Comparison of ENCODE assay signal across 9 cellular contexts in the genomic region with DNA sequence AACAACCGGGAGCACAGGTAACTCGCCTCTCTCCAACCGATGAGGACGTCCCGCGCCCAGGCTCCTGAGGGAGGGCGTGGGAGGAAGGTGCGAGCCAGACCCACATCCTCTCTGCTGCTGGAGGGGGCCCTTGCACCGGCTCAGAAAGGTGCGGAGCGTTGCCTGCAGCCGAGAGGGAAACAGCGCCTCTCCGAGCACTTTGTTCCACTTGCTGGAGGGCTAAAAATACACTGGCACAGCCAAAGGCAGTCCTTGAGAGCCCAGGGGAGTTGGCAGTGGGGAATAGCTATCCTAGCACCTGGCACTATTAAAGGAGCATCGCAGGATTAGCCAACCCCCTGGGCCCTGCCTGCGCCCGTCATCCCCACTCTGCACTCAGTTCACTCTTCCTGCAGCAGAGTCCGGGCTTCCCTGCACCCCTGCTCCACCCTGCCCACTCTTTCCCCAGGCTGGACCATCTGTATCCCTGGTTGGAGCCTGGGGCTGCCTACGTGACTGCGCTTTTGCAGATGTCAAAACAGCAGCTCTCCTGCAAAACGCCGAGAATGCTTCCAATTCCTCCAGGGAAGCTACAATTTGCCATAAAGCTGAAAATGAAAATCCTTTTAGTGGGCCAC.
A peak's percentile ranks its signal among the peaks of the same experiment; 100 is the strongest.
DNase-seq lines count a peak whose midpoint lies in the region; ATAC-seq, FAIRE-seq and TF ChIP-seq lines count a peak whose summit lies in the region.
"Had no signal": no experiment of that assay in that cellular context is flagged by ENCODE, and none has a peak within 500 bp of the region (broad histone marks: within the 10 kb centered on the region; RNA-seq: fewer than 3 reads in every experiment).

No MANE protein-coding gene starts in this region.

- ATAC-seq in HG03135 (IDR thresholded peaks at IDR 0.05; ENCODE audit: unreplicated experiment) (peak; percentile 16), foreskin keratinocyte (no peak)
- ATAC-seq in natural killer cell treated with Interleukin-12 subunit alpha and Interleukin-12 subunit beta and Interleukin-15 and Interleukin-18, amount 100 ng/mL, for 72 hours, result peak; percentile 66 to 71

- H3K27ac Mint-ChIP-seq in activated naive CD4-positive, alpha-beta T cell treated with anti-CD3 and anti-CD28 coated beads, Interleukin-2, amount 10 ng/mL, durations not matched to agents 7 days and 5 days, result no peak overlapping the region
- H3K27ac Mint-ChIP-seq in natural killer cell treated with Interleukin-12 subunit alpha and Interleukin-12 subunit beta and Interleukin-15 and Interleukin-18, amount 100 ng/mL, for 72 hours, result no peak overlapping the region

- no peaks in the 10 kb centered on the region for H3K9me3 ChIP-seq in GM23248 (ENCODE audit: low read depth)

- H3K4me1 Mint-ChIP-seq in activated naive CD4-positive, alpha-beta T cell treated with anti-CD3 and anti-CD28 coated beads, Interleukin-2, amount 10 ng/mL, durations not matched to agents 7 days and 5 days, result peaks cover 27% of the 10 kb centered on the region
- H3K4me1 Mint-ChIP-seq in natural killer cell treated with Interleukin-12 subunit alpha and Interleukin-12 subunit beta and Interleukin-15 and Interleukin-18, amount 100 ng/mL, for 72 hours (ENCODE audit: low read depth in 2 of 2), result peaks cover 35 to 39% of the 10 kb centered on the region in 2 donors

- H3K4me1 ChIP-seq in foreskin keratinocyte, result peaks cover 4% of the 10 kb centered on the region
- H3K4me1 ChIP-seq in GM23248 (ENCODE audit: insufficient read depth), result no peaks in the 10 kb centered on the region

- 75 to 76% methylated on average over 21 to 22 of the region's 22 CpGs for WGBS in GM23248 (ENCODE audit: low coverage in 1 of 2, low lambda C conversion rate in 2 of 2, missing lambda C conversion rate in 2 of 2), 2 experiments

- no peaks in the 10 kb centered on the region for H4K20me1 ChIP-seq in GM23248 (ENCODE audit: insufficient read depth)

- no peak overlapping the region for H3K9ac ChIP-seq in GM23248

- H3K27me3 Mint-ChIP-seq in activated naive CD4-positive, alpha-beta T cell treated with anti-CD3 and anti-CD28 coated beads, Interleukin-2, amount 10 ng/mL, durations not matched to agents 7 days and 5 days, result peaks cover 48% of the 10 kb centered on the region
- H3K27me3 Mint-ChIP-seq in natural killer cell treated with Interleukin-12 subunit alpha and Interleukin-12 subunit beta and Interleukin-15 and Interleukin-18, amount 100 ng/mL, for 72 hours, result peaks cover 19 to 20% of the 10 kb centered on the region in 2 donors

- H3K4me3 Mint-ChIP-seq in activated naive CD4-positive, alpha-beta T cell treated with anti-CD3 and anti-CD28 coated beads, Interleukin-2, amount 10 ng/mL, durations not matched to agents 7 days and 5 days, result no peak overlapping the region
- no peak overlapping the region for H3K4me3 Mint-ChIP-seq in natural killer cell treated with Interleukin-12 subunit alpha and Interleukin-12 subunit beta and Interleukin-15 and Interleukin-18, amount 100 ng/mL, for 72 hours

- in situ Hi-C loops in GM23248 (cut with MboI), result no loop called here

- H3F3A ChIP-seq in GM23248 (ENCODE audit: insufficient read depth), result no peaks in the 10 kb centered on the region

- H3K27ac ChIP-seq in foreskin keratinocyte, result no peak overlapping the region
- no peak overlapping the region for H3K27ac ChIP-seq in GM23248

- TF ChIP-seq CTCF in foreskin keratinocyte (conservative IDR thresholded peaks at IDR 0.05), result no peak

- no peaks in the 10 kb centered on the region for H3K36me3 ChIP-seq in GM23248 (ENCODE audit: low read depth)

- no peaks in the 10 kb centered on the region for H3K9me3 Mint-ChIP-seq in activated naive CD4-positive, alpha-beta T cell treated with anti-CD3 and anti-CD28 coated beads, Interleukin-2, amount 10 ng/mL, durations not matched to agents 7 days and 5 days
- no peaks in the 10 kb centered on the region for H3K9me3 Mint-ChIP-seq in natural killer cell treated with Interleukin-12 subunit alpha and Interleukin-12 subunit beta and Interleukin-15 and Interleukin-18, amount 100 ng/mL, for 72 hours

- peaks cover 7% of the 10 kb centered on the region for H3K27me3 ChIP-seq in foreskin keratinocyte
- no peaks in the 10 kb centered on the region for H3K27me3 ChIP-seq in GM23248 (replicated peaks; ENCODE audit: insufficient read depth)

- H3K79me2 ChIP-seq in GM23248 (ENCODE audit: insufficient read depth), result no peaks in the 10 kb centered on the region

- H3K36me3 Mint-ChIP-seq in activated naive CD4-positive, alpha-beta T cell treated with anti-CD3 and anti-CD28 coated beads, Interleukin-2, amount 10 ng/mL, durations not matched to agents 7 days and 5 days, result no peaks in the 10 kb centered on the region
- H3K36me3 Mint-ChIP-seq in natural killer cell treated with Interleukin-12 subunit alpha and Interleukin-12 subunit beta and Interleukin-15 and Interleukin-18, amount 100 ng/mL, for 72 hours, result no peaks in the 10 kb centered on the region

- peak; percentile 38 for FAIRE-seq in GM18507 (lab: Jason Lieb, UNC)

- H3K4me2 ChIP-seq in GM23248 (ENCODE audit: unreplicated experiment), result no peak overlapping the region

- no peak overlapping the region for H3K4me3 ChIP-seq in GM23248

- CTCF ChIA-PET in activated naive CD4-positive, alpha-beta T cell treated with anti-CD3 and anti-CD28 coated beads, Interleukin-2, amount 10 ng/mL, durations not matched to agents 7 days and 5 days (lab: Charles Lee), result interaction anchor here (0.6 to 0.7 kb wide), 2 partner anchors 14 to 318 kb away, joined by 3 to 4 read pairs; no protein-coding TSS in a partner anchor

- DNase-seq in GM18507 (ENCODE audit: extremely low spot score, insufficient read length, low read depth), result no peak
- peak; percentile 49 for DNase-seq in activated naive CD4-positive, alpha-beta T cell treated with anti-CD3 and anti-CD28 coated beads, Interleukin-2, amount 10 ng/mL, durations not matched to agents 7 days and 5 days
- DNase-seq in natural killer cell treated with Interleukin-12 subunit alpha and Interleukin-12 subunit beta and Interleukin-15 and Interleukin-18, amount 100 ng/mL, for 72 hours (ENCODE audit: low spot score), result no peak
- DNase-seq in foreskin keratinocyte, result no peak
- DNase-seq in kidney glomerular epithelial cell (lab: John Stamatoyannopoulos, UW), result no peak
- no peak for DNase-seq in HK-2 (ENCODE audit: unreplicated experiment)
- no peak for DNase-seq in GM23248
- DNase-seq: stimulated activated CD4-positive, alpha-beta T cell treated with anti-CD3 and anti-CD28 coated beads, Interleukin-1b, Interleukin-23, amount 100 ng/mL, for 48 hours had no signal

- no peaks in the 10 kb centered on the region for H3K9me2 ChIP-seq in GM23248 (ENCODE audit: insufficient read depth)

- H2AFZ ChIP-seq in GM23248, result no peak overlapping the region
